ENCODE assay signal across 13 cellular contexts in genomic region chr12:21942377-21942703, GRCh38. TPM values are rescaled to one million over a fixed set of nuclear protein-coding genes. Genes with fewer than 3 reads are reported as not detected.
DNase-seq lines count a peak whose midpoint lies in the region; ATAC-seq and TF ChIP-seq lines count a peak whose summit lies in the region.
"Had no signal": no experiment of that assay in that cellular context is flagged by ENCODE, and none has a peak within 500 bp of the region (broad histone marks: within the 10 kb centered on the region; RNA-seq: fewer than 3 reads in every experiment).

No MANE protein-coding gene starts in this region.

- no peak overlapping the region for H4K91ac ChIP-seq in IMR-90 (ENCODE audit: insufficient read depth, low read depth, low read length)

- intact Hi-C loops in IMR-90 (cut with micrococcal nuclease) (loop anchor here (5.0 kb wide), 1 partner anchor 115 kb away; no protein-coding TSS in a partner anchor), lower lobe of right lung (cut with DNase I) (no loop called here), spleen (cut with DNase I; ENCODE audit: low total_unique reads) (no loop called here)

- peaks cover 15% of the 10 kb centered on the region for H3K27me3 ChIP-seq in IMR-90 (ENCODE audit: control insufficient read depth, insufficient read depth, low read length)
- no peaks in the 10 kb centered on the region for H3K27me3 ChIP-seq in fibroblast of lung (ENCODE audit: control insufficient read depth, insufficient read depth, low read length)
- H3K27me3 ChIP-seq in lower lobe of right lung (ENCODE audit: low read depth): peaks cover 16% of the 10 kb centered on the region
- peaks cover 0 to 54% (median 42%) of the 10 kb centered on the region in 7 donors for H3K27me3 ChIP-seq in spleen (replicated peaks in 1 of 7)
- H3K27me3 ChIP-seq: SJCRH30 had no signal

- no peak overlapping the region for H3K23ac ChIP-seq in IMR-90 (ENCODE audit: low read depth, low read length)

- H3K27ac ChIP-seq in IMR-90 (ENCODE audit: insufficient read depth, low read length): no peak overlapping the region
- H3K27ac ChIP-seq in fibroblast of lung (ENCODE audit: insufficient read depth, low read length): peak overlapping the region; percentile 82
- H3K27ac ChIP-seq in lower lobe of right lung: peak overlapping the region; percentile 78
- H3K27ac ChIP-seq in spleen: peak overlapping the region in 5 of 8 donors; percentile 63 to 71 (median 70)
- H3K27ac ChIP-seq: SJCRH30 had no signal

- BruUV-seq in IMR-90 (replicated peaks; lab: Mats Ljungman, UMichigan): no TSS peak

- no peak for TF ChIP-seq CTCF in IMR-90 (conservative IDR thresholded peaks at IDR 0.05; ENCODE audit: low read depth, low read length)
- no peak for TF ChIP-seq CTCF in fibroblast of lung (conservative IDR thresholded peaks at IDR 0.05 in 1 of 2, IDR thresholded peaks at IDR 0.05 in 1 of 2; ENCODE audit: low read depth in 1 of 2, low read length in 2 of 2)
- TF ChIP-seq CTCF in lower lobe of right lung (IDR thresholded peaks at IDR 0.05): no peak
- no peak for TF ChIP-seq CTCF in spleen (IDR thresholded peaks at IDR 0.05 in 8 of 11, conservative IDR thresholded peaks at IDR 0.05 in 3 of 11)

- H3K56ac ChIP-seq in IMR-90 (ENCODE audit: extremely low read depth, insufficient read depth, low read length): no peak overlapping the region

- H4K5ac ChIP-seq in IMR-90 (ENCODE audit: low read depth, low read length): no peak overlapping the region

- H3K36me3 ChIP-seq in IMR-90 (ENCODE audit: control insufficient read depth, insufficient read depth, low read length) (no peaks in the 10 kb centered on the region), fibroblast of lung (ENCODE audit: control insufficient read depth, insufficient read depth, low read length) (no peaks in the 10 kb centered on the region), lower lobe of right lung (no peaks in the 10 kb centered on the region), spleen (no peaks in the 10 kb centered on the region)
- H3K36me3 ChIP-seq: SJCRH30 had no signal

- H2BK20ac ChIP-seq in IMR-90 (ENCODE audit: low read depth, low read length): no peak overlapping the region

- no peaks in the 10 kb centered on the region for H3K79me1 ChIP-seq in IMR-90 (ENCODE audit: low read depth in 1 of 2, low read length in 2 of 2)

- CTCF ChIA-PET in IMR-90 (lab: Yijun Ruan, JAX): interaction anchor here (0.6 to 0.8 kb wide), 2 partner anchors 96 to 191 kb away, joined by 3 to 5 read pairs; no protein-coding TSS in a partner anchor

- H2BK120ac ChIP-seq in IMR-90 (ENCODE audit: low read depth, low read length): no peak overlapping the region

- DNase-seq in IMR-90: no peak
- no peak for DNase-seq in fibroblast of lung (ENCODE audit: low read depth in 2 of 2)
- DNase-seq in lower lobe of right lung: peak; percentile 30
- no peak for DNase-seq in spleen
- DNase-seq in HuH-7.5 (ENCODE audit: low spot score): no peak
- no peak for DNase-seq in NCI-H146 (lab: John Stamatoyannopoulos, UW)
- DNase-seq: activated CD4-positive, CD25-positive, alpha-beta regulatory T cell; activated effector memory CD4-positive, alpha-beta T cell treated with anti-CD3 and anti-CD28 coated beads, Interleukin-2, amount 50 U/mL, for 16 hours; effector memory CD4-positive, alpha-beta T cell; NCI-H510A; SJCRH30 had no signal

- no peak overlapping the region for H3K18ac ChIP-seq in IMR-90 (ENCODE audit: low read depth, low read length)

- POLR2A ChIA-PET in IMR-90 (lab: Charles Lee; ENCODE audit: unreplicated experiment): no interaction called here

- H3K4me1 ChIP-seq in IMR-90 (ENCODE audit: control insufficient read depth, insufficient read depth, low read length) (0 out of 2 replicates have a peak, but pooled peaks cover 1% of the 10 kb centered on the region), fibroblast of lung (ENCODE audit: control insufficient read depth, extremely low read depth, insufficient read depth, low read length) (peaks cover 7% of the 10 kb centered on the region), lower lobe of right lung (peaks cover 6% of the 10 kb centered on the region), spleen (peaks cover 0 to 17% (median 5%) of the 10 kb centered on the region in 6 donors)

- H3K9me3 ChIP-seq in IMR-90 (ENCODE audit: control insufficient read depth, insufficient read depth, low read length) (peaks cover 7% of the 10 kb centered on the region; the same call in 1 of the 2 replicates), fibroblast of lung (ENCODE audit: control insufficient read depth, insufficient read depth, low read depth, low read length) (no peaks in the 10 kb centered on the region), lower lobe of right lung (peaks cover 12% of the 10 kb centered on the region), spleen (peaks cover 3 to 27% (median 20%) of the 10 kb centered on the region in 8 donors)

- no peaks in the 10 kb centered on the region for H4K20me1 ChIP-seq in IMR-90 (ENCODE audit: insufficient read depth, low read length)
- H4K20me1 ChIP-seq in fibroblast of lung (ENCODE audit: control insufficient read depth, extremely low read depth, insufficient read depth, low read length): no peaks in the 10 kb centered on the region

- TF ChIP-seq RAD21 in IMR-90 (IDR thresholded peaks at IDR 0.05; ENCODE audit: low read length): no peak

- no peak overlapping the region for H2BK15ac ChIP-seq in IMR-90 (ENCODE audit: low read depth, low read length)

- no peaks in the 10 kb centered on the region for H3K9me1 ChIP-seq in IMR-90 (ENCODE audit: insufficient read depth, low read length)

- H3K79me2 ChIP-seq in fibroblast of lung (ENCODE audit: control insufficient read depth, insufficient read depth, low read length): no peaks in the 10 kb centered on the region

- no peak overlapping the region for H2AK9ac ChIP-seq in IMR-90 (replicated peaks; ENCODE audit: low read depth, low read length, poor library complexity)

- no peak overlapping the region for H4K8ac ChIP-seq in IMR-90 (ENCODE audit: low read depth in 2 of 2, low read length in 2 of 2)

- no peak for ATAC-seq in IMR-90 (ENCODE audit: low read depth)
- peak; percentile 3 to 37 for ATAC-seq in lower lobe of right lung
- ATAC-seq in GM21526 (IDR thresholded peaks at IDR 0.05; ENCODE audit: low FRiP score, unreplicated experiment): no peak
- ATAC-seq in HG02938 (IDR thresholded peaks at IDR 0.05; ENCODE audit: unreplicated experiment): no peak

- no peak overlapping the region for H3K9ac ChIP-seq in IMR-90 (ENCODE audit: low read depth, low read length)
- H3K9ac ChIP-seq in fibroblast of lung (ENCODE audit: insufficient read depth, low read length): peak overlapping the region; percentile 45

- H3K4me3 ChIP-seq in IMR-90 (ENCODE audit: insufficient read depth, low read depth, low read length) (no peak overlapping the region; the same call in 1 of the 2 replicates), fibroblast of lung (replicated peaks in 1 of 4; ENCODE audit: control extremely low read depth in 1 of 4, insufficient read depth in 1 of 4, low read depth in 3 of 4, low read length in 4 of 4) (peak overlapping the region in 3 of 4 experiments; percentile 72 to 81 (median 79)), lower lobe of right lung (peak overlapping the region; percentile 54), spleen (peak overlapping the region in 3 of 8 donors; percentile 6 to 56 (median 37))

- no peak overlapping the region for H3K14ac ChIP-seq in IMR-90 (replicated peaks; ENCODE audit: low read depth, low read length)

- TF ChIP-seq POLR2A in IMR-90 (IDR thresholded peaks at IDR 0.05; ENCODE audit: low read depth, low read length): no peak
- TF ChIP-seq POLR2A in spleen (IDR thresholded peaks at IDR 0.05): no peak

- dilution Hi-C loops in IMR-90 (cut with HindIII; ENCODE audit: low sequenced_read_pairs, unreplicated experiment): no loop called here

- no peak overlapping the region for H2BK5ac ChIP-seq in IMR-90 (ENCODE audit: low read depth, low read length, poor library complexity, severe bottlenecking)

- in situ Hi-C loops in IMR-90 (cut with MboI; ENCODE audit: low sequenced_read_pairs): no loop called here

- H2AFZ ChIP-seq in IMR-90 (replicated peaks; ENCODE audit: low read length, poor library complexity): peak overlapping the region; percentile 79
- H2AFZ ChIP-seq in fibroblast of lung (ENCODE audit: low read length): peak overlapping the region; percentile 93

- no peak overlapping the region for H3K4ac ChIP-seq in IMR-90 (ENCODE audit: low read depth, low read length)

- no peak overlapping the region for H2AK5ac ChIP-seq in IMR-90 (ENCODE audit: low read depth, low read length)

- H3K4me2 ChIP-seq in IMR-90 (ENCODE audit: low read depth, low read length): no peak overlapping the region; the same call in 1 of the 2 replicates
- peak overlapping the region; percentile 98 for H3K4me2 ChIP-seq in fibroblast of lung (ENCODE audit: extremely low read depth, insufficient read depth, low read length)

- WGBS in IMR-90 (ENCODE audit: extremely low coverage in 2 of 2, insufficient read length in 1 of 2), 2 experiments: 49% methylated on average over 8 of the region's 11 CpGs; no CpG with 5 or more reads in 1 of the 2 experiments
- 39 to 52% (median 41%) methylated on average over 7 to 11 of the region's 11 CpGs for WGBS in spleen, 5 donors

TF ChIP-seq in IMR-90, 13 proteins besides CTCF, POLR2A, EP300 and RAD21:
- TF ChIP-seq MAZ (IDR thresholded peaks at IDR 0.05; ENCODE audit: borderline replicate concordance, low read depth, low read length) (no peak), CEBPB (IDR thresholded peaks at IDR 0.05; ENCODE audit: low read depth, low read length) (no peak), USF2 (IDR thresholded peaks at IDR 0.05; ENCODE audit: low read depth, low read length) (no peak)

RNA-seq across cellular contexts. Expression of gene ABCC9, which starts 1.1 kb away (rescaled TPM):
- total RNA-seq in IMR-90 (2012; rRNA removed) (5.6 and 6.6 TPM in 2 replicates), fibroblast of lung (8.7 and 9.9 TPM in 2 replicates), lower lobe of right lung (27.5 TPM), spleen (10 to 100 TPM; 10.1 to 21.8 (median 18.7) TPM)
- polyA plus RNA-seq in IMR-90 (2012; rRNA removed) (1.2 and 1.4 TPM in 2 replicates), fibroblast of lung (5.9 and 31.1 TPM in 2 replicates), spleen (under 1 TPM; 0.42 to 0.54 (median 0.45) TPM)
- polyA plus RNA-seq in IMR-90 (2012; cell fraction: cytosol; rRNA removed): 0.29 and 0.44 TPM in 2 replicates
- 0.11 and 1.4 TPM in 2 replicates for polyA plus RNA-seq in IMR-90 (2012; cell fraction: nucleus; rRNA removed; ENCODE audit: low replicate concordance)
- polyA plus RNA-seq in fibroblast of lung (2012): 3.1 and 14.6 TPM in 2 replicates
- polyA minus RNA-seq in fibroblast of lung (ENCODE audit: low replicate concordance): 4.1 and 14.0 TPM in 2 replicates

Comparison
In these comparisons a context has a peak if more than half of its experiments do, and no peak if none do; other contexts are left out.
1. ATAC-seq: peak in lower lobe of right lung (2 of 2); none in IMR-90 (single experiment), GM21526 (single experiment) and HG02938 (single experiment).